In the genomic region with DNA sequence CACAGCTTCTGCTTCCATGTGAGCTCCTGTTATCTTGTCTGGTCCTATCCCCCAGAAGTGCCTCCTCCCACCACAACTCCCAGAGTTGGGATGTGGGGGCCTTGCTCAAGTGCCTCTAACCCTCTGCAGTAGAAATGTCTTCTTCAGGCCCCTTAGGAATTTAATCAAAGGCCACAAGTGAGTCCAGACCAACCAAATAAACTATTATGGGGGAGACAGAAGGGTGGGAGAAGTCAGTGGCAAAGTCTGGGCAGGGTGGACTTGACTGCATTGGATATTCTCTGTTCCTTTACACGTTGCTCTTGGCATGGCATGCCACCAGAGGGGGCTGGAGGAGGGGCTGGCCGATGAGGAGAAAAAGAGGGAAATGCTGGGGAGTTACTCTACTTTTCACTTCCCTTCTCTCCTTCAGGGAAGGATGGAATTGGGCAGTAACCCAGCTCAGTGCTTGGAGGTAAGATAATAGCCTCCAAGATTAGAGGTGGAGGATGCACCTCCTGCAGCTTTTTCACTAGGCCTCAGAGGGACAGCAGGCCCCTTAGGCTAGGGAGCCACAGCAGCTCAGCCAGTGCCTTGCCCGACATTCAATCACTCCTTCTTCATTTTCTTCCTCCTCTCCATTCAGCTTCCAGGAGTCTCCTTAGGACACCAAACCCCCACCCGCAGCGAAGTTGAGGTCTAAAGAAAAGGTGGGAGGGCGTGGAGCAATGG, we compare ENCODE assay signal across 9 cellular contexts. TPM values are rescaled to one million over a fixed set of nuclear protein-coding genes. Genes with fewer than 3 reads are reported as not detected.
DNase-seq lines count a peak whose midpoint lies in the region; ATAC-seq and TF ChIP-seq lines count a peak whose summit lies in the region.
"Had no signal": no experiment of that assay in that cellular context is flagged by ENCODE, and none has a peak within 500 bp of the region (broad histone marks: within the 10 kb centered on the region; RNA-seq: fewer than 3 reads in every experiment).

No MANE protein-coding gene starts in this region.

- H3K27ac ChIP-seq in CD4-positive, CD25-positive, alpha-beta regulatory T cell (ENCODE audit: insufficient read depth, low read length, poor library complexity, severe bottlenecking), result no peak overlapping the region
- H3K27ac ChIP-seq in esophagus squamous epithelium, result peak overlapping the region in 2 of 4 donors; percentile 90 to 92
- H3K27ac ChIP-seq: KMS-11 had no signal

- intact Hi-C loops in esophagus squamous epithelium (cut with DNase I), result no loop called here

- DNase-seq in CD4-positive, CD25-positive, alpha-beta regulatory T cell, result no peak
- peak; percentile 81 for DNase-seq in H7
- DNase-seq in T-cell, result no peak
- DNase-seq in fibroblast of villous mesenchyme (ENCODE audit: low read depth), result no peak
- no peak for DNase-seq in DMS153 treated with DMSO at 0.1 percent for 48 hours (lab: John Stamatoyannopoulos, UW; ENCODE audit: unreplicated experiment)
- DNase-seq in cerebellum (ENCODE audit: low spot score), result no peak
- no peak for DNase-seq in esophagus squamous epithelium (lab: John Stamatoyannopoulos, UW)

- peaks cover 0 to 2% (median 0%) of the 10 kb centered on the region in 7 donors for H3K9me3 Mint-ChIP-seq in CD4-positive, CD25-positive, alpha-beta regulatory T cell
- H3K9me3 Mint-ChIP-seq in T-cell, result no peaks in the 10 kb centered on the region

- peaks cover 13% of the 10 kb centered on the region for H3K36me3 Mint-ChIP-seq in CD4-positive, CD25-positive, alpha-beta regulatory T cell
- H3K36me3 Mint-ChIP-seq in T-cell, result peaks cover 20% of the 10 kb centered on the region

- H3K4me1 Mint-ChIP-seq in CD4-positive, CD25-positive, alpha-beta regulatory T cell, result peaks cover 0 to 55% (median 21%) of the 10 kb centered on the region in 4 donors
- peaks cover 27 to 40% (median 29%) of the 10 kb centered on the region in 3 donors for H3K4me1 Mint-ChIP-seq in T-cell

- H3K27me3 Mint-ChIP-seq in CD4-positive, CD25-positive, alpha-beta regulatory T cell, result peaks cover 15% of the 10 kb centered on the region
- peaks cover 14% of the 10 kb centered on the region in 2 donors for H3K27me3 Mint-ChIP-seq in T-cell

- ATAC-seq in CD4-positive, CD25-positive, alpha-beta regulatory T cell (ENCODE audit: low read depth in 2 of 2), result no peak
- ATAC-seq in T-cell (replicated peaks in 1 of 4) (no peak), HG03039 (IDR thresholded peaks at IDR 0.05; ENCODE audit: unreplicated experiment) (no peak)

- POLR2A ChIA-PET in T-cell (lab: Charles Lee), result no interaction called here

- H3K4me3 ChIP-seq in CD4-positive, CD25-positive, alpha-beta regulatory T cell (ENCODE audit: low read depth, low read length), result no peak overlapping the region
- H3K4me3 ChIP-seq in H7 (ENCODE audit: insufficient read depth, low read depth, low read length), result no peak overlapping the region
- no peak overlapping the region for H3K4me3 ChIP-seq in fibroblast of villous mesenchyme (ENCODE audit: low read depth, low read length)
- no peak overlapping the region for H3K4me3 ChIP-seq in esophagus squamous epithelium

- no peaks in the 10 kb centered on the region for H3K27me3 ChIP-seq in CD4-positive, CD25-positive, alpha-beta regulatory T cell (ENCODE audit: control insufficient read depth, insufficient read depth, low read length)
- H3K27me3 ChIP-seq in H7 (ENCODE audit: control insufficient read depth, insufficient read depth, low read length), result no peaks in the 10 kb centered on the region; the same call in 1 of the 2 replicates
- peaks cover 0 to 24% (median 0%) of the 10 kb centered on the region in 4 donors for H3K27me3 ChIP-seq in esophagus squamous epithelium

- WGBS in esophagus squamous epithelium, 2 donors, result 52% methylated on average over 4 to 6 of the region's 6 CpGs

- peaks cover 24% of the 10 kb centered on the region for H3K4me1 ChIP-seq in CD4-positive, CD25-positive, alpha-beta regulatory T cell (ENCODE audit: control insufficient read depth, insufficient read depth, low read length, poor library complexity, severe bottlenecking)
- H3K4me1 ChIP-seq in esophagus squamous epithelium, result peaks cover 8 to 45% (median 16%) of the 10 kb centered on the region in 3 donors

- H3K9me3 ChIP-seq in CD4-positive, CD25-positive, alpha-beta regulatory T cell (ENCODE audit: control insufficient read depth in 2 of 2, low read length in 2 of 2), result no peaks in the 10 kb centered on the region
- H3K9me3 ChIP-seq in esophagus squamous epithelium, result no peaks in the 10 kb centered on the region

- H3K4me3 Mint-ChIP-seq in CD4-positive, CD25-positive, alpha-beta regulatory T cell, result peak overlapping the region; percentile 96 to 100 (median 100)
- peak overlapping the region; percentile 98 to 100 (median 99) for H3K4me3 Mint-ChIP-seq in T-cell

- peaks cover 22% of the 10 kb centered on the region for H3K36me3 ChIP-seq in CD4-positive, CD25-positive, alpha-beta regulatory T cell (ENCODE audit: control insufficient read depth, insufficient read depth, low read length)
- H3K36me3 ChIP-seq in H7 (replicated peaks; ENCODE audit: control insufficient read depth, insufficient read depth, low read length) (peaks cover 22% of the 10 kb centered on the region), esophagus squamous epithelium (peaks cover 0 to 25% (median 5%) of the 10 kb centered on the region in 3 donors)

- no peak for TF ChIP-seq POLR2A in esophagus squamous epithelium (IDR thresholded peaks at IDR 0.05)

- CTCF ChIA-PET in T-cell (lab: Charles Lee), result interaction anchor here (1.4 to 1.5 kb wide), 2 partner anchors 10 to 12 kb away, joined by 3 read pairs; no protein-coding TSS in a partner anchor

- peak overlapping the region; percentile 3 to 99 (median 93) for H3K27ac Mint-ChIP-seq in CD4-positive, CD25-positive, alpha-beta regulatory T cell
- H3K27ac Mint-ChIP-seq in T-cell, result peak overlapping the region; percentile 98 to 99

- TF ChIP-seq CTCF in fibroblast of villous mesenchyme (IDR thresholded peaks at IDR 0.05; ENCODE audit: insufficient read depth, low read depth, low read length), result peak; percentile 45
- peak in 1 of 6 experiments; percentile 16 for TF ChIP-seq CTCF in esophagus squamous epithelium (IDR thresholded peaks at IDR 0.05)

RNA-seq across cellular contexts. Expression of a gene that starts 1.2 kb away (rescaled TPM):
- total RNA-seq in CD4-positive, CD25-positive, alpha-beta regulatory T cell, result 329 TPM
- polyA plus RNA-seq in CD4-positive, CD25-positive, alpha-beta regulatory T cell, result 10 to 100 TPM; 56.1 to 84.9 (median 76.4) TPM
- 83.3 and 94.9 TPM in 2 replicates for total RNA-seq in H7 (2014; rRNA removed; shearing (Covaris generic))
- total RNA-seq in T-cell (100 to 1,000 TPM; 321 to 526 (median 484) TPM), fibroblast of villous mesenchyme (18.1 and 20.0 TPM in 2 replicates), cerebellum (27.5 TPM), esophagus squamous epithelium (100 to 1,000 TPM in 1 of 4 donors, 10 to 100 TPM in 3; 58.0 to 116 (median 68.6) TPM)

RNA-seq across cellular contexts. Expression of a gene that starts 9.8 kb away (rescaled TPM):
- total RNA-seq in CD4-positive, CD25-positive, alpha-beta regulatory T cell, result not detected
- polyA plus RNA-seq in CD4-positive, CD25-positive, alpha-beta regulatory T cell, result under 1 TPM in 1 of 4 donors, not detected in 3; 0.14 TPM
- total RNA-seq in H7 (2014; rRNA removed; shearing (Covaris generic)), result 1.4 and 2.0 TPM in 2 replicates
- total RNA-seq in T-cell, result under 1 TPM in 2 of 5 donors, not detected in 3; 0.10 to 0.13 TPM
- total RNA-seq in fibroblast of villous mesenchyme, result not detected in 2 replicates
- 33.3 TPM for total RNA-seq in cerebellum
- total RNA-seq in esophagus squamous epithelium, result 1 to 10 TPM in 1 of 4 donors, under 1 TPM in 1, not detected in 2; 0.21 to 2.7 TPM

RNA-seq across cellular contexts. Expression of a gene that starts 12.7 kb away (rescaled TPM):
- total RNA-seq in CD4-positive, CD25-positive, alpha-beta regulatory T cell, result 7.6 TPM
- 10 to 100 TPM in 3 of 4 donors, 1 to 10 TPM in 1; 7.5 to 14.6 (median 12.4) TPM for polyA plus RNA-seq in CD4-positive, CD25-positive, alpha-beta regulatory T cell
- total RNA-seq in H7 (2014; rRNA removed; shearing (Covaris generic)), result 12.1 and 14.0 TPM in 2 replicates
- total RNA-seq in T-cell, result 10 to 100 TPM; 13.3 to 26.4 (median 20.5) TPM
- 15.5 and 18.0 TPM in 2 replicates for total RNA-seq in fibroblast of villous mesenchyme
- 10.0 TPM for total RNA-seq in cerebellum
- total RNA-seq in esophagus squamous epithelium, result 10 to 100 TPM in 3 of 4 donors, 1 to 10 TPM in 1; 8.1 to 15.1 (median 13.8) TPM

RNA-seq across cellular contexts. Expression of a gene that starts 17.2 kb away (rescaled TPM):
- total RNA-seq in CD4-positive, CD25-positive, alpha-beta regulatory T cell, result 0.42 TPM
- polyA plus RNA-seq in CD4-positive, CD25-positive, alpha-beta regulatory T cell, result not detected
- 2.2 and 3.4 TPM in 2 replicates for total RNA-seq in H7 (2014; rRNA removed; shearing (Covaris generic))
- total RNA-seq in T-cell, result 1 to 10 TPM in 1 of 5 donors, under 1 TPM in 4; 0.15 to 1.3 (median 0.44) TPM
- total RNA-seq in fibroblast of villous mesenchyme, result under 0.01 TPM in 2 replicates
- 4.2 TPM for total RNA-seq in cerebellum
- under 1 TPM; under 0.01 to 0.42 (median 0.20) TPM for total RNA-seq in esophagus squamous epithelium
